Comparison of ENCODE assay signal across 20 cellular contexts in genomic region chr12:26680724-26681455, GRCh38.
A peak's percentile ranks its signal among the peaks of the same experiment; 100 is the strongest.
DNase-seq lines count a peak whose midpoint lies in the region; ATAC-seq, FAIRE-seq and TF ChIP-seq lines count a peak whose summit lies in the region.
"Had no signal": no experiment of that assay in that cellular context is flagged by ENCODE, and none has a peak within 500 bp of the region (broad histone marks: within the 10 kb centered on the region; RNA-seq: fewer than 3 reads in every experiment).

No MANE protein-coding gene starts in this region.

- FAIRE-seq in astrocyte (lab: Jason Lieb, UNC), result no peak

- no peak overlapping the region for H3K4me2 ChIP-seq in astrocyte (ENCODE audit: low read length)

- intact Hi-C loops in stomach (cut with DNase I; ENCODE audit: low total_unique reads), result no loop called here

- no peaks in the 10 kb centered on the region for H3K9me3 ChIP-seq in AG04450 (ENCODE audit: control insufficient read depth, insufficient read depth, low read length)
- no peaks in the 10 kb centered on the region for H3K9me3 ChIP-seq in astrocyte (ENCODE audit: insufficient read depth, low read depth, low read length)
- peaks cover 0 to 12% (median 9%) of the 10 kb centered on the region in 4 donors for H3K9me3 ChIP-seq in stomach
- H3K9me3 ChIP-seq: vagina had no signal

- peaks cover 16% of the 10 kb centered on the region for H3K4me1 Mint-ChIP-seq in astrocyte (ENCODE audit: low read depth, unreplicated experiment)
- H3K4me1 Mint-ChIP-seq: activated B cell treated with CpG ODN at 0.5 μM for 24 hours; B cell; naive thymus-derived CD4-positive, alpha-beta T cell had no signal

- TF ChIP-seq EP300 in stomach (IDR thresholded peaks at IDR 0.05), result no peak

- H3K36me3 Mint-ChIP-seq in astrocyte (ENCODE audit: low read depth, unreplicated experiment), result peaks cover 17% of the 10 kb centered on the region

- H3K27ac Mint-ChIP-seq in astrocyte (ENCODE audit: unreplicated experiment), result no peak overlapping the region
- H3K27ac Mint-ChIP-seq: activated B cell treated with CpG ODN at 0.5 μM for 24 hours; B cell; stimulated activated naive CD8-positive, alpha-beta T cell treated with anti-CD3 and anti-CD28 coated beads, Interleukin-15, Interleukin-2, amounts not matched to agents 100 ng/mL and 50 ng/mL, for 24 hours had no signal

- H3K4me1 ChIP-seq in astrocyte (ENCODE audit: insufficient read depth, low read length) (no peaks in the 10 kb centered on the region), foreskin keratinocyte (peaks cover 10% of the 10 kb centered on the region), stomach (no peaks in the 10 kb centered on the region)
- H3K4me1 ChIP-seq: vagina had no signal

- H3K36me3 ChIP-seq in astrocyte (ENCODE audit: insufficient read depth, low read length), result no peaks in the 10 kb centered on the region
- peaks cover 0 to 50% (median 46%) of the 10 kb centered on the region in 4 donors for H3K36me3 ChIP-seq in stomach

- DNase-seq in AG04450 (ENCODE audit: low read depth, low spot score), result peak; percentile 52
- peak; percentile 77 for DNase-seq in HCEC 1CT
- DNase-seq in astrocyte (ENCODE audit: low read depth), result peak; percentile 48
- DNase-seq in foreskin keratinocyte, result peak; percentile 21 to 42
- no peak for DNase-seq in caudate nucleus (lab: John Stamatoyannopoulos, UW)
- DNase-seq in stomach, result no peak
- no peak for DNase-seq in ureter (ENCODE audit: low spot score)
- DNase-seq: activated B cell treated with CpG ODN at 0.5 μM for 24 hours; activated gamma-delta T cell treated with Interleukin-2 at 50 U/mL for 16 hours; dorsolateral prefrontal cortex; left ventricle myocardium superior; MM.1S; naive thymus-derived CD4-positive, alpha-beta T cell; NCI-H2029 treated with DMSO at 0.1 percent for 48 hours; NCI-H774; T-helper 1 cell had no signal

- TF ChIP-seq CTCF in AG04450 (IDR thresholded peaks at IDR 0.05; ENCODE audit: low read depth, low read length), result no peak
- TF ChIP-seq CTCF in astrocyte (IDR thresholded peaks at IDR 0.05; ENCODE audit: insufficient read depth, low read depth, low read length), result no peak
- no peak for TF ChIP-seq CTCF in foreskin keratinocyte (conservative IDR thresholded peaks at IDR 0.05)
- no peak for TF ChIP-seq CTCF in stomach (IDR thresholded peaks at IDR 0.05)

- H3K9me3 Mint-ChIP-seq in astrocyte (ENCODE audit: unreplicated experiment), result peaks cover 6% of the 10 kb centered on the region
- H3K9me3 Mint-ChIP-seq: stimulated activated naive CD8-positive, alpha-beta T cell treated with anti-CD3 and anti-CD28 coated beads, Interleukin-15, Interleukin-2, amounts not matched to agents 100 ng/mL and 50 ng/mL, for 24 hours had no signal

- H3K4me3 Mint-ChIP-seq in astrocyte (ENCODE audit: unreplicated experiment), result no peak overlapping the region
- H3K4me3 Mint-ChIP-seq: activated B cell treated with CpG ODN at 0.5 μM for 24 hours; B cell; naive thymus-derived CD4-positive, alpha-beta T cell; stimulated activated naive CD8-positive, alpha-beta T cell treated with anti-CD3 and anti-CD28 coated beads, Interleukin-15, Interleukin-2, amounts not matched to agents 100 ng/mL and 50 ng/mL, for 24 hours had no signal

- H3K27ac ChIP-seq in AG04450 (ENCODE audit: low read depth, low read length), result no peak overlapping the region
- no peak overlapping the region for H3K27ac ChIP-seq in astrocyte (ENCODE audit: low read depth, low read length)
- H3K27ac ChIP-seq in foreskin keratinocyte, result no peak overlapping the region
- H3K27ac ChIP-seq in caudate nucleus (ENCODE audit: low read depth, low read length), result no peak overlapping the region
- H3K27ac ChIP-seq in stomach, result no peak overlapping the region
- H3K27ac ChIP-seq: dorsolateral prefrontal cortex, vagina had no signal

- no peaks in the 10 kb centered on the region for H3K27me3 Mint-ChIP-seq in astrocyte (ENCODE audit: low read depth, unreplicated experiment)
- H3K27me3 Mint-ChIP-seq: activated B cell treated with CpG ODN at 0.5 μM for 24 hours; B cell; naive thymus-derived CD4-positive, alpha-beta T cell; stimulated activated naive CD8-positive, alpha-beta T cell treated with anti-CD3 and anti-CD28 coated beads, Interleukin-15, Interleukin-2, amounts not matched to agents 100 ng/mL and 50 ng/mL, for 24 hours had no signal

- CTCF ChIA-PET in AG04450 (lab: Charles Lee), result interaction anchor here (1.0 to 1.9 kb wide), 3 partner anchors 10 to 21 kb away, joined by 4 to 8 read pairs (median 5); no protein-coding TSS in a partner anchor

- no peak overlapping the region for H3K9ac ChIP-seq in astrocyte (ENCODE audit: low read length)

- H4K20me1 ChIP-seq in astrocyte (ENCODE audit: insufficient read depth, low read length), result no peaks in the 10 kb centered on the region

- peak; percentile 49 for ATAC-seq in foreskin keratinocyte
- no peak for ATAC-seq in GM19328 (IDR thresholded peaks at IDR 0.05; ENCODE audit: unreplicated experiment)
- ATAC-seq: left ventricle myocardium superior; naive thymus-derived CD4-positive, alpha-beta T cell had no signal

- H2AFZ ChIP-seq in astrocyte (ENCODE audit: low read depth, low read length), result no peak overlapping the region

- H3K4me3 ChIP-seq in AG04450 (ENCODE audit: low read depth, low read length), result no peak overlapping the region
- H3K4me3 ChIP-seq in astrocyte (ENCODE audit: insufficient read depth, low read depth, low read length), result no peak overlapping the region
- no peak overlapping the region for H3K4me3 ChIP-seq in stomach
- H3K4me3 ChIP-seq: dorsolateral prefrontal cortex, vagina had no signal

- TF ChIP-seq POLR2A in stomach (IDR thresholded peaks at IDR 0.05), result no peak

- no peaks in the 10 kb centered on the region for H3K79me2 ChIP-seq in astrocyte (ENCODE audit: insufficient read depth, low read length)

- H3K27me3 ChIP-seq in AG04450 (ENCODE audit: control insufficient read depth, insufficient read depth, low read length), result no peaks in the 10 kb centered on the region
- no peaks in the 10 kb centered on the region for H3K27me3 ChIP-seq in astrocyte (ENCODE audit: insufficient read depth, low read length)
- no peaks in the 10 kb centered on the region for H3K27me3 ChIP-seq in foreskin keratinocyte
- no peaks in the 10 kb centered on the region for H3K27me3 ChIP-seq in stomach
- H3K27me3 ChIP-seq: dorsolateral prefrontal cortex, vagina had no signal

- POLR2A ChIA-PET in AG04450 (lab: Yijun Ruan, JAX), result no interaction called here

- WGBS in stomach, 5 donors, result 70 to 86% (median 78%) methylated on average over 3 of the region's 3 CpGs

Comparison
In these comparisons a context has a peak if more than half of its experiments do, and no peak if none do; other contexts are left out.
1. DNase-seq: peak in AG04450 (single experiment), HCEC 1CT (single experiment), astrocyte (single experiment) and foreskin keratinocyte (2 of 2); none in caudate nucleus (0 of 61), stomach (single experiment) and ureter (single experiment).